8 cellular contexts compared by ENCODE assay signal in genomic region chr3:131381445-131382291, GRCh38. TPM values are rescaled to one million over a fixed set of nuclear protein-coding genes. Genes with fewer than 3 reads are reported as not detected.
DNase-seq lines count a peak whose midpoint lies in the region; ATAC-seq and TF ChIP-seq lines count a peak whose summit lies in the region.

TSS of gene NUDT16 (plus strand) at chr3:131381774. CDS start at chr3:131381805, 31 bp downstream.

- H3K9ac ChIP-seq in KMS-11: peak within 1 kb of the TSS; percentile 52
- peak within 1 kb of the TSS; percentile 93 for H3K9ac ChIP-seq in fibroblast of lung (ENCODE audit: insufficient read depth, low read length)

- TF ChIP-seq CTCF in KMS-11 (conservative IDR thresholded peaks at IDR 0.05; ENCODE audit: low read depth, low read length) (0 out of 2 replicates have a peak, but pooled peaks have one; percentile 22), fibroblast of lung (conservative IDR thresholded peaks at IDR 0.05 in 1 of 2, IDR thresholded peaks at IDR 0.05 in 1 of 2; ENCODE audit: low read depth in 1 of 2, low read length in 2 of 2) (no peak)

- peak within 1 kb of the TSS; percentile 96 for H3K4me3 Mint-ChIP-seq in activated T-helper 2 cell treated with anti-CD3 and anti-CD28 coated beads, Interferon-gamma antibody, Interleukin-2, Interleukin-4, amounts not matched to agents 10 μg/mL and 5 μg/mL and 100 μg/mL, durations not matched to agents 14 hours and 24 hours and 36 hours (ENCODE audit: low read depth)
- H3K4me3 Mint-ChIP-seq in naive B cell: peak within 1 kb of the TSS; percentile 87 to 100 (median 98)
- H3K4me3 Mint-ChIP-seq in stimulated activated effector memory CD8-positive, alpha-beta T cell treated with anti-CD3 and anti-CD28 coated beads, Interleukin-12 subunit alpha, Interleukin-12 subunit beta, amount 100 ng/mL, for 72 hours: peak within 1 kb of the TSS; percentile 91

- H3K9me3 ChIP-seq in fibroblast of lung (ENCODE audit: control insufficient read depth, insufficient read depth, low read depth, low read length): no peaks in the 10 kb centered on the region

- H3K27me3 ChIP-seq in KMS-11 (ENCODE audit: insufficient read depth, low read depth): no peaks in the 10 kb centered on the region
- H3K27me3 ChIP-seq in fibroblast of lung (ENCODE audit: control insufficient read depth, insufficient read depth, low read length): no peaks in the 10 kb centered on the region

- peak; percentile 98 for DNase-seq in DMS79 (lab: John Stamatoyannopoulos, UW)
- DNase-seq in RPMI8226: peak; percentile 99
- DNase-seq in activated T-helper 2 cell treated with anti-CD3 and anti-CD28 coated beads, Interferon-gamma antibody, Interleukin-2, Interleukin-4, amounts not matched to agents 10 μg/mL and 5 μg/mL and 100 μg/mL, durations not matched to agents 14 hours and 24 hours and 36 hours (ENCODE audit: low spot score): peak; percentile 97
- DNase-seq in fibroblast of lung (ENCODE audit: low read depth in 2 of 2): peak; percentile 99
- peak; percentile 98 for DNase-seq in naive B cell
- DNase-seq in stimulated activated effector memory CD8-positive, alpha-beta T cell treated with anti-CD3 and anti-CD28 coated beads, Interleukin-12 subunit alpha, Interleukin-12 subunit beta, amount 100 ng/mL, for 72 hours (ENCODE audit: low spot score in 2 of 2): peak; percentile 90 to 97

- H3K4me3 ChIP-seq in KMS-11 (IDR thresholded peaks at IDR 0.05; ENCODE audit: insufficient read depth, low read depth, low read length) (peak within 1 kb of the TSS; percentile 86), fibroblast of lung (replicated peaks in 1 of 4; ENCODE audit: control extremely low read depth in 1 of 4, insufficient read depth in 1 of 4, low read depth in 3 of 4, low read length in 4 of 4) (peak within 1 kb of the TSS; percentile 74 to 95 (median 91))

- peaks cover 41% of the 10 kb centered on the region for H3K4me1 Mint-ChIP-seq in activated T-helper 2 cell treated with anti-CD3 and anti-CD28 coated beads, Interferon-gamma antibody, Interleukin-2, Interleukin-4, amounts not matched to agents 10 μg/mL and 5 μg/mL and 100 μg/mL, durations not matched to agents 14 hours and 24 hours and 36 hours (ENCODE audit: low read depth)
- peaks cover 38 to 45% (median 38%) of the 10 kb centered on the region in 3 donors for H3K4me1 Mint-ChIP-seq in naive B cell
- H3K4me1 Mint-ChIP-seq in stimulated activated effector memory CD8-positive, alpha-beta T cell treated with anti-CD3 and anti-CD28 coated beads, Interleukin-12 subunit alpha, Interleukin-12 subunit beta, amount 100 ng/mL, for 72 hours: peaks cover 42% of the 10 kb centered on the region

- H3K27ac ChIP-seq in KMS-11 (no peak within 1 kb of the TSS), fibroblast of lung (ENCODE audit: insufficient read depth, low read length) (peak within 1 kb of the TSS; percentile 95)

- no peaks in the 10 kb centered on the region for H3K36me3 ChIP-seq in KMS-11 (ENCODE audit: insufficient read depth)
- no peaks in the 10 kb centered on the region for H3K36me3 ChIP-seq in fibroblast of lung (ENCODE audit: control insufficient read depth, insufficient read depth, low read length)

- ATAC-seq in GM21737 (IDR thresholded peaks at IDR 0.05; ENCODE audit: unreplicated experiment) (peak; percentile 99), naive B cell (ENCODE audit: low read depth in 2 of 2) (peak; percentile 95 to 98)
- ATAC-seq in stimulated activated effector memory CD8-positive, alpha-beta T cell treated with anti-CD3 and anti-CD28 coated beads, Interleukin-12 subunit alpha, Interleukin-12 subunit beta, amount 100 ng/mL, for 72 hours: peak; percentile 99

- H4K20me1 ChIP-seq in KMS-11 (ENCODE audit: insufficient read depth): no peaks in the 10 kb centered on the region
- no peaks in the 10 kb centered on the region for H4K20me1 ChIP-seq in fibroblast of lung (ENCODE audit: control insufficient read depth, extremely low read depth, insufficient read depth, low read length)

- H3K27ac Mint-ChIP-seq in activated T-helper 2 cell treated with anti-CD3 and anti-CD28 coated beads, Interferon-gamma antibody, Interleukin-2, Interleukin-4, amounts not matched to agents 10 μg/mL and 5 μg/mL and 100 μg/mL, durations not matched to agents 14 hours and 24 hours and 36 hours: peak within 1 kb of the TSS; percentile 94
- H3K27ac Mint-ChIP-seq in naive B cell: peak within 1 kb of the TSS; percentile 76 to 98 (median 84)
- H3K27ac Mint-ChIP-seq in stimulated activated effector memory CD8-positive, alpha-beta T cell treated with anti-CD3 and anti-CD28 coated beads, Interleukin-12 subunit alpha, Interleukin-12 subunit beta, amount 100 ng/mL, for 72 hours: peak within 1 kb of the TSS; percentile 94

- H3K79me2 ChIP-seq in KMS-11 (ENCODE audit: insufficient read depth, low read depth): no peaks in the 10 kb centered on the region
- peaks cover 5% of the 10 kb centered on the region for H3K79me2 ChIP-seq in fibroblast of lung (ENCODE audit: control insufficient read depth, insufficient read depth, low read length)

- H3K4me1 ChIP-seq in KMS-11 (ENCODE audit: low read depth, poor library complexity, severe bottlenecking) (peaks cover 18% of the 10 kb centered on the region), fibroblast of lung (ENCODE audit: control insufficient read depth, extremely low read depth, insufficient read depth, low read length) (no peaks in the 10 kb centered on the region)

- no peaks in the 10 kb centered on the region for H3K9me3 Mint-ChIP-seq in activated T-helper 2 cell treated with anti-CD3 and anti-CD28 coated beads, Interferon-gamma antibody, Interleukin-2, Interleukin-4, amounts not matched to agents 10 μg/mL and 5 μg/mL and 100 μg/mL, durations not matched to agents 14 hours and 24 hours and 36 hours
- H3K9me3 Mint-ChIP-seq in naive B cell: no peaks in the 10 kb centered on the region
- H3K9me3 Mint-ChIP-seq in stimulated activated effector memory CD8-positive, alpha-beta T cell treated with anti-CD3 and anti-CD28 coated beads, Interleukin-12 subunit alpha, Interleukin-12 subunit beta, amount 100 ng/mL, for 72 hours: no peaks in the 10 kb centered on the region

- H2AFZ ChIP-seq in KMS-11 (ENCODE audit: low read depth) (peak within 1 kb of the TSS; percentile 72), fibroblast of lung (ENCODE audit: low read length) (peak within 1 kb of the TSS; percentile 81)

- H3K27me3 Mint-ChIP-seq in activated T-helper 2 cell treated with anti-CD3 and anti-CD28 coated beads, Interferon-gamma antibody, Interleukin-2, Interleukin-4, amounts not matched to agents 10 μg/mL and 5 μg/mL and 100 μg/mL, durations not matched to agents 14 hours and 24 hours and 36 hours (ENCODE audit: low read depth): no peaks in the 10 kb centered on the region
- H3K27me3 Mint-ChIP-seq in naive B cell: no peaks in the 10 kb centered on the region

- H3K4me2 ChIP-seq in KMS-11: peak within 1 kb of the TSS; percentile 97
- H3K4me2 ChIP-seq in fibroblast of lung (ENCODE audit: extremely low read depth, insufficient read depth, low read length): peak within 1 kb of the TSS; percentile 74

- peaks cover 30% of the 10 kb centered on the region for H3K36me3 Mint-ChIP-seq in activated T-helper 2 cell treated with anti-CD3 and anti-CD28 coated beads, Interferon-gamma antibody, Interleukin-2, Interleukin-4, amounts not matched to agents 10 μg/mL and 5 μg/mL and 100 μg/mL, durations not matched to agents 14 hours and 24 hours and 36 hours (ENCODE audit: low read depth)
- H3K36me3 Mint-ChIP-seq in naive B cell: peaks cover 0 to 9% of the 10 kb centered on the region in 2 donors
- peaks cover 18% of the 10 kb centered on the region for H3K36me3 Mint-ChIP-seq in stimulated activated effector memory CD8-positive, alpha-beta T cell treated with anti-CD3 and anti-CD28 coated beads, Interleukin-12 subunit alpha, Interleukin-12 subunit beta, amount 100 ng/mL, for 72 hours

- intact Hi-C loops in activated T-helper 2 cell treated with anti-CD3 and anti-CD28 coated beads, Interferon-gamma antibody, Interleukin-2, Interleukin-4, amounts not matched to agents 10 μg/mL and 5 μg/mL and 100 μg/mL, durations not matched to agents 14 hours and 24 hours and 36 hours (cut with micrococcal nuclease): loop anchor here (1.0 to 10.0 kb wide), 6 partner anchors 20 to 1269 kb away; partner anchors contain the start of genes ATP2C1, MRPL3 and PIK3R4

RNA-seq across cellular contexts. Expression of gene NUDT16, which starts in this region (rescaled TPM):
- total RNA-seq in activated T-helper 2 cell treated with anti-CD3 and anti-CD28 coated beads, Interferon-gamma antibody, Interleukin-2, Interleukin-4, amounts not matched to agents 10 μg/mL and 5 μg/mL and 100 μg/mL, durations not matched to agents 14 hours and 24 hours and 36 hours: 10.2 TPM in 2 replicates
- total RNA-seq in fibroblast of lung: 12.3 and 18.8 TPM in 2 replicates
- 6.0 and 6.9 TPM in 2 replicates for polyA plus RNA-seq in fibroblast of lung
- polyA plus RNA-seq in fibroblast of lung (2012): 15.7 and 17.6 TPM in 2 replicates
- 9.1 and 12.5 TPM in 2 replicates for polyA minus RNA-seq in fibroblast of lung (ENCODE audit: low replicate concordance)
- 1 to 10 TPM; 3.4 to 7.7 (median 5.9) TPM for polyA plus RNA-seq in naive B cell (ENCODE audit: low read depth in 6 of 6)
